ENCODE assay signal across 12 cellular contexts in the genomic region with DNA sequence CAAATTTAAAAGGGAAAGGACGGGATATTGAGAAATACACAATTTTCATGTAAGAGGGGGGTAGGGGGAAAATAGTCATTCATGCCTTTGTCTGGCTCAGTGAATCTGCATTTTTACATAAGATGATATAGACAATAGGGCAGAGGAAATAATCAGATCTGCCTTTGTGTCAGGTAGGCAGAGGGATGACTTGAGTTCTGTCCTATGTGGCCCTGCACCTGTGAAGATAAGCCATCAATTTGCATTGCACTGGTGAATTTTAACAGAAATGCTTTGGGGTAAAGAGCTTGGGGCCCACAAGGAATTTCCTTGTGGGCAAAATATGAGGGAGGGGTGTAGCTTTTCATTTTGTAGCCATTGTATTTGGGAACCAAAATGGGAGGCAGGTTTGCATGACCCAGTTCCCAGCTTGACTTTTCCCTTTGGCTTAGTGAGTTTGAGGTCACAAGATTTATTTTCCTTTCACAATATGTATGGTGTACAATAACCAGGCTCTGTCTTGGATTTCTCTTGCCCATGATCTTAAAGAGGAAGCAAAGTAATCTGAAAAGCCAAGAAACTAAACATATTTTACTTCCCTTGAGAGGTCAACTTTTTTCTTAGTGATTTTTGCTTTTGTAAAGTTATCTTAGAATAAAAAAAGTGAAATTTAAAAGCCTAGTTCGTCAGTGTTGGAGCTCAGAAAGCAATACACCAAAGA.
"Had no signal": no experiment of that assay in that cellular context is flagged by ENCODE, and none has a peak within 500 bp of the region (broad histone marks: within the 10 kb centered on the region; RNA-seq: fewer than 3 reads in every experiment).

No MANE protein-coding gene starts in this region.

- H3K4me2 ChIP-seq: hepatocyte had no signal

- H3K36me3 Mint-ChIP-seq: activated naive CD8-positive, alpha-beta T cell treated with anti-CD3 and anti-CD28 coated beads for 36 hours; mesothelial cell of epicardium had no signal

- H3K4me1 ChIP-seq: gastroesophageal sphincter, tibial artery, uterus had no signal

- H3K9me3 ChIP-seq: gastroesophageal sphincter, tibial artery, uterus had no signal

- H3K4me1 Mint-ChIP-seq: mesothelial cell of epicardium had no signal

- H3K27ac Mint-ChIP-seq: activated naive CD8-positive, alpha-beta T cell treated with anti-CD3 and anti-CD28 coated beads for 36 hours; mesothelial cell of epicardium had no signal

- H3K27me3 ChIP-seq: brain microvascular endothelial cell, gastroesophageal sphincter, hepatocyte had no signal

- H3K27me3 Mint-ChIP-seq: activated CD4-positive, alpha-beta T cell treated with anti-CD3 and anti-CD28 coated beads, Interleukin-2, amount 10 ng/mL, durations not matched to agents 7 days and 5 days; activated naive CD8-positive, alpha-beta T cell treated with anti-CD3 and anti-CD28 coated beads for 36 hours had no signal

- DNase-seq: activated CD4-positive, alpha-beta T cell treated with anti-CD3 and anti-CD28 coated beads, Interleukin-2, amount 10 ng/mL, durations not matched to agents 7 days and 5 days; activated effector memory CD4-positive, alpha-beta T cell treated with Interleukin-2 at 50 U/mL for 16 hours; activated naive CD8-positive, alpha-beta T cell treated with anti-CD3 and anti-CD28 coated beads for 36 hours; brain microvascular endothelial cell; retina; stimulated activated CD4-positive, alpha-beta T cell treated with anti-CD3 and anti-CD28 coated beads, Interleukin-15, amount 100 ng/mL, for 24 hours; stimulated activated CD4-positive, alpha-beta T cell treated with anti-CD3 and anti-CD28 coated beads, Interleukin-4, amount 100 ng/mL, for 24 hours; tibial artery; uterus had no signal

- ATAC-seq: gastroesophageal sphincter had no signal

- H3K79me2 ChIP-seq: hepatocyte had no signal

- H2AFZ ChIP-seq: hepatocyte had no signal

- H3K4me3 Mint-ChIP-seq: activated CD4-positive, alpha-beta T cell treated with anti-CD3 and anti-CD28 coated beads, Interleukin-2, amount 10 ng/mL, durations not matched to agents 7 days and 5 days; activated naive CD8-positive, alpha-beta T cell treated with anti-CD3 and anti-CD28 coated beads for 36 hours; mesothelial cell of epicardium had no signal

- H3K4me3 ChIP-seq: gastroesophageal sphincter, hepatocyte, tibial artery, uterus had no signal

- H3K9me3 Mint-ChIP-seq: mesothelial cell of epicardium had no signal

- H3K27ac ChIP-seq: brain microvascular endothelial cell, gastroesophageal sphincter, hepatocyte, tibial artery, uterus had no signal

- H3K36me3 ChIP-seq: brain microvascular endothelial cell, gastroesophageal sphincter, tibial artery, uterus had no signal
